ENCODE assay signal across 19 cellular contexts in genomic region chr10:124953421-124953820, GRCh38. TPM values are rescaled to one million over a fixed set of nuclear protein-coding genes. Genes with fewer than 3 reads are reported as not detected.
DNase-seq lines count a peak whose midpoint lies in the region; ATAC-seq and TF ChIP-seq lines count a peak whose summit lies in the region.
"Had no signal": no experiment of that assay in that cellular context is flagged by ENCODE, and none has a peak within 500 bp of the region (broad histone marks: within the 10 kb centered on the region; RNA-seq: fewer than 3 reads in every experiment).

No MANE protein-coding gene starts in this region.

- no peaks in the 10 kb centered on the region for H3F3A ChIP-seq in neural progenitor cell (ENCODE audit: low read depth)

- CTCF ChIA-PET in Caco-2 (lab: Charles Lee), result interaction anchor here (0.7 kb wide), 1 partner anchor 35 kb away, joined by 8 read pairs; no protein-coding TSS in a partner anchor

- H3K4me3 Mint-ChIP-seq in Caco-2 (ENCODE audit: unreplicated experiment), result no peak overlapping the region
- no peak overlapping the region for H3K4me3 Mint-ChIP-seq in activated T-helper 17 cell treated with anti-CD3 and anti-CD28 coated beads, Interleukin-2, amount 50 U/mL, for 72 hours
- H3K4me3 Mint-ChIP-seq in neural progenitor cell, result no peak overlapping the region
- H3K4me3 Mint-ChIP-seq: B cell had no signal

- ATAC-seq in activated T-helper 17 cell treated with anti-CD3 and anti-CD28 coated beads, Interleukin-2, amount 50 U/mL, for 72 hours (replicated peaks), result no peak
- ATAC-seq in left lobe of liver, result peak; percentile 84
- ATAC-seq in HG03139 (IDR thresholded peaks at IDR 0.05; ENCODE audit: unreplicated experiment), result no peak
- no peak for ATAC-seq in HG03175 (IDR thresholded peaks at IDR 0.05; ENCODE audit: unreplicated experiment)

- no TSS peak for BruUV-seq in Caco-2 (replicated peaks; lab: Mats Ljungman, UMichigan)

- POLR2A ChIA-PET in Caco-2 (lab: Charles Lee), result interaction anchor here (0.5 to 0.6 kb wide), 2 partner anchors 37 to 49 kb away, joined by 3 to 10 read pairs; no protein-coding TSS in a partner anchor

- H3K9me3 ChIP-seq in Caco-2 (no peaks in the 10 kb centered on the region), neural progenitor cell (ENCODE audit: low read depth) (no peaks in the 10 kb centered on the region)

- H3K4me1 ChIP-seq in Caco-2 (no peaks in the 10 kb centered on the region), neural progenitor cell (no peaks in the 10 kb centered on the region)

- DNase-seq in Caco-2, result no peak
- no peak for DNase-seq in left lobe of liver (ENCODE audit: low spot score)
- DNase-seq in neural progenitor cell (ENCODE audit: low spot score), result no peak
- DNase-seq in amygdala (lab: John Stamatoyannopoulos, UW), result no peak
- DNase-seq in activated gamma-delta T cell treated with Interleukin-2 at 50 U/mL for 16 hours, result no peak
- DNase-seq: COR-L47, GF-D8, GOT3, NCI-H1436, NCI-H2029, NCI-H345, NCI-H524 treated with DMSO at 0.1 percent for 48 hours, RPMI8226, SHP77 treated with DMSO at 0.1 percent for 48 hours had no signal

- peaks cover 58% of the 10 kb centered on the region for H4K20me1 ChIP-seq in neural progenitor cell (ENCODE audit: low read depth)

- no peak overlapping the region for H2AFZ ChIP-seq in neural progenitor cell (replicated peaks)

- H3K27me3 Mint-ChIP-seq in Caco-2 (ENCODE audit: insufficient read depth, unreplicated experiment) (no peaks in the 10 kb centered on the region), neural progenitor cell (ENCODE audit: insufficient read depth, low read depth) (peaks cover 2% of the 10 kb centered on the region)
- H3K27me3 Mint-ChIP-seq in activated T-helper 17 cell treated with anti-CD3 and anti-CD28 coated beads, Interleukin-2, amount 50 U/mL, for 72 hours, result no peaks in the 10 kb centered on the region
- H3K27me3 Mint-ChIP-seq: B cell had no signal

- H3K9me3 Mint-ChIP-seq in Caco-2 (ENCODE audit: unreplicated experiment) (no peaks in the 10 kb centered on the region), neural progenitor cell (no peaks in the 10 kb centered on the region)
- no peaks in the 10 kb centered on the region for H3K9me3 Mint-ChIP-seq in activated T-helper 17 cell treated with anti-CD3 and anti-CD28 coated beads, Interleukin-2, amount 50 U/mL, for 72 hours

- no peak for TF ChIP-seq CTCF in Caco-2 (IDR thresholded peaks at IDR 0.05; ENCODE audit: insufficient read depth in 1 of 2, low read depth in 1 of 2, low read length in 1 of 2, severe bottlenecking in 1 of 2, unreplicated experiment in 1 of 2)
- no peak for TF ChIP-seq CTCF in neural progenitor cell (IDR thresholded peaks at IDR 0.05)

- H3K4me2 ChIP-seq in neural progenitor cell, result no peak overlapping the region
- H3K4me2 ChIP-seq: KMS-11 had no signal

- H3K79me2 ChIP-seq in neural progenitor cell (ENCODE audit: low read depth), result peaks cover 99% of the 10 kb centered on the region

- H3K27ac Mint-ChIP-seq in Caco-2 (ENCODE audit: unreplicated experiment) (peak overlapping the region; percentile 60), neural progenitor cell (peak overlapping the region; percentile 11)
- peak overlapping the region; percentile 59 for H3K27ac Mint-ChIP-seq in activated T-helper 17 cell treated with anti-CD3 and anti-CD28 coated beads, Interleukin-2, amount 50 U/mL, for 72 hours
- H3K27ac Mint-ChIP-seq: B cell had no signal

- H3K9ac ChIP-seq in neural progenitor cell, result no peak overlapping the region
- H3K9ac ChIP-seq: KMS-11 had no signal

- H3K27me3 ChIP-seq in Caco-2 (replicated peaks; ENCODE audit: control insufficient read depth, insufficient read depth, low read length) (no peaks in the 10 kb centered on the region), neural progenitor cell (no peaks in the 10 kb centered on the region)

- H3K36me3 Mint-ChIP-seq in Caco-2 (ENCODE audit: insufficient read depth, unreplicated experiment), result peaks cover 20% of the 10 kb centered on the region
- H3K36me3 Mint-ChIP-seq in activated T-helper 17 cell treated with anti-CD3 and anti-CD28 coated beads, Interleukin-2, amount 50 U/mL, for 72 hours (ENCODE audit: low read depth), result peaks cover 37% of the 10 kb centered on the region
- H3K36me3 Mint-ChIP-seq in neural progenitor cell, result peaks cover 14% of the 10 kb centered on the region

- H3K4me1 Mint-ChIP-seq in Caco-2 (ENCODE audit: low read depth, unreplicated experiment) (peaks cover 7% of the 10 kb centered on the region), neural progenitor cell (peaks cover 10% of the 10 kb centered on the region)
- peaks cover 11% of the 10 kb centered on the region for H3K4me1 Mint-ChIP-seq in activated T-helper 17 cell treated with anti-CD3 and anti-CD28 coated beads, Interleukin-2, amount 50 U/mL, for 72 hours

- intact Hi-C loops in Caco-2 (cut with micrococcal nuclease; ENCODE audit: unreplicated experiment), result no loop called here

- no peak overlapping the region for H3K27ac ChIP-seq in neural progenitor cell
- H3K27ac ChIP-seq: KMS-11 had no signal

- H3K4me3 ChIP-seq in Caco-2 (ENCODE audit: low read depth, low read length), result no peak overlapping the region
- H3K4me3 ChIP-seq in neural progenitor cell, result no peak overlapping the region

- H3K36me3 ChIP-seq in Caco-2 (ENCODE audit: control insufficient read depth, insufficient read depth, low read length) (no peaks in the 10 kb centered on the region; the same call in none of the 2 replicates), neural progenitor cell (no peaks in the 10 kb centered on the region)

RNA-seq across cellular contexts. Expression of gene ZRANB1, which starts 11.5 kb away (rescaled TPM):
- total RNA-seq in Caco-2 (2022) (24.6 and 27.7 TPM in 2 replicates), left lobe of liver (11.6 TPM), neural progenitor cell (ENCODE audit: low replicate concordance) (16.8 and 21.8 TPM in 2 replicates)
- 1 to 10 TPM; 7.9 to 8.7 TPM for total RNA-seq in activated T-helper 17 cell treated with anti-CD3 and anti-CD28 coated beads, Interleukin-2, amount 50 U/mL, for 72 hours
